ENCODE assay signal across 1 cellular context in the genomic region with DNA sequence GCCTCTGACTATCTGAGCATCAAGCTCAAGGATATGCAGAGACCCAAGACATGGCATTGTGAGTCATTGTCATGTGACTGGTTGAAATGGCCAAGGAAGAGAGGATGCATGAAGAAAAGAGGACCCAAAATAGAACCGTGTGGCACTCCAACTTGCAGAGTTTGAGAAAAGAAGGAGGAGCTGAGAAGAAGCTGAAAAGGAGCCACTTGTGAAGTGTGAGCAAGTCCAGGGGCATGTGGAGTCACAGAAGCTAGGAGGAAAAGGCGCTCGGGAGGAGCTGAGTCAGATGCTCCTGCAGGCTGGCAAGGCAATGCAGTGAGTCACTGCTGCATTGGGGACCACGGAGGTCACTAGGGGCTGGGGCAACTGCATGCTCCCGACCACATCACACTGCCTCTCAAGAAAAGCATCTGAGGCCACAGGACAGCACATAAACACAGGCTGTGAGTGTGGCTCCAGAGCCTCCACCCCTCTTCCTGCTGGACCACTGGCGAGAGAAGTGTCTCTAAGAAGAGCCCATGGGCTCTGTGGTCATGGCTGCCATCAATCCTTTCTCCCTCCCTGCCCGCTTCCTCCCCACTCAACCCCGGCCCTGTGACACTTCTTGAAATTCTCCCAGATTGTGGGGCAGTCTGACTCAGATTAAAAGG.
TF ChIP-seq lines count a peak whose summit lies in the region.

No MANE protein-coding gene starts in this region.

TF ChIP-seq in HEK293, 187 proteins besides CTCF, POLR2A, EP300 and RAD21 (continued from another document):
- TF ChIP-seq, protein P1, sequence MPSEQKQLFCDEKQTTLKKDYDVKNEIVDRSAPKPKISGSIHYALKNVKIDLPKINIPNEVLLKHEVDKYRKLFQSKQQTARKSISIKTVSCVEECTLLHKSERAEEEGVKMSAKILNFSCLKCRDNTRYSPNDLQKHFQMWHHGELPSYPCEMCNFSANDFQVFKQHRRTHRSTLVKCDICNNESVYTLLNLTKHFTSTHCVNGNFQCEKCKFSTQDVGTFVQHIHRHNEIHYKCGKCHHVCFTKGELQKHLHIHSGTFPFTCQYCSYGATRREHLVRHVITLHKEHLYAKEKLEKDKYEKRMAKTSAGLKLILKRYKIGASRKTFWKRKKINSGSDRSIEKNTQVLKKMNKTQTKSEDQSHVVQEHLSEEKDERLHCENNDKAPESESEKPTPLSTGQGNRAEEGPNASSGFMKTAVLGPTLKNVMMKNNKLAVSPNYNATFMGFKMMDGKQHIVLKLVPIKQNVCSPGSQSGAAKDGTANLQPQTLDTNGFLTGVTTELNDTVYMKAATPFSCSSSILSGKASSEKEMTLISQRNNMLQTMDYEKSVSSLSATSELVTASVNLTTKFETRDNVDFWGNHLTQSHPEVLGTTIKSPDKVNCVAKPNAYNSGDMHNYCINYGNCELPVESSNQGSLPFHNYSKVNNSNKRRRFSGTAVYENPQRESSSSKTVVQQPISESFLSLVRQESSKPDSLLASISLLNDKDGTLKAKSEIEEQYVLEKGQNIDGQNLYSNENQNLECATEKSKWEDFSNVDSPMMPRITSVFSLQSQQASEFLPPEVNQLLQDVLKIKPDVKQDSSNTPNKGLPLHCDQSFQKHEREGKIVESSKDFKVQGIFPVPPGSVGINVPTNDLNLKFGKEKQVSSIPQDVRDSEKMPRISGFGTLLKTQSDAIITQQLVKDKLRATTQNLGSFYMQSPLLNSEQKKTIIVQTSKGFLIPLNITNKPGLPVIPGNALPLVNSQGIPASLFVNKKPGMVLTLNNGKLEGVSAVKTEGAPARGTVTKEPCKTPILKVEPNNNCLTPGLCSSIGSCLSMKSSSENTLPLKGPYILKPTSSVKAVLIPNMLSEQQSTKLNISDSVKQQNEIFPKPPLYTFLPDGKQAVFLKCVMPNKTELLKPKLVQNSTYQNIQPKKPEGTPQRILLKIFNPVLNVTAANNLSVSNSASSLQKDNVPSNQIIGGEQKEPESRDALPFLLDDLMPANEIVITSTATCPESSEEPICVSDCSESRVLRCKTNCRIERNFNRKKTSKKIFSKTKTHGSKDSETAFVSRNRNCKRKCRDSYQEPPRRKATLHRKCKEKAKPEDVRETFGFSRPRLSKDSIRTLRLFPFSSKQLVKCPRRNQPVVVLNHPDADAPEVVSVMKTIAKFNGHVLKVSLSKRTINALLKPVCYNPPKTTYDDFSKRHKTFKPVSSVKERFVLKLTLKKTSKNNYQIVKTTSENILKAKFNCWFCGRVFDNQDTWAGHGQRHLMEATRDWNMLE (tag by site-specific recombination; conservative IDR thresholded peaks at IDR 0.05; ENCODE audit: low read depth): no peak
